18 cellular contexts compared by ENCODE assay signal in the genomic region with DNA sequence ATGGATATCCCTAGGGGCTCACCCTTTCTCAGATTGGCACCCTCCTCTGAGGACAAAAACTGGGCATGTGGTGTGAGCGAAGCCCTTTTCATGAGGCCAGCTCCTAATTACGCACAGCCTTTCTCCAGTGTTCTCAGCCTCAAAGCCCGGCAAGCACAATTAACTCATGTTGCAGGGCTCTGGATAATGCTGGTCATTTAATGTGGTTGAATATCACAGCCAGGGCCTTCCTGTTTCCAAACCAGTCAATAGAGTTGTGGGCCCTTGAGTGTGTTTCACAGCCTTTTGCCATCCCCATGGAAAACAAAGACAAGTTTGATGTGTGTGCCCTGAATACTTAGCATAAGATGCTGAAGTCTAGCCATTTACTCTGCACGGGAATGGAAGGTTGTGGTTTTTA.
A peak's percentile ranks its signal among the peaks of the same experiment; 100 is the strongest.
DNase-seq lines count a peak whose midpoint lies in the region; TF ChIP-seq lines count a peak whose summit lies in the region.
"Had no signal": no experiment of that assay in that cellular context is flagged by ENCODE, and none has a peak within 500 bp of the region (broad histone marks: within the 10 kb centered on the region; RNA-seq: fewer than 3 reads in every experiment).

No MANE protein-coding gene starts in this region.

- intact Hi-C loops in esophagus muscularis mucosa (cut with DNase I), result no loop called here

- H3K79me2 ChIP-seq in neural progenitor cell (ENCODE audit: low read depth), result no peaks in the 10 kb centered on the region

- no peak overlapping the region for H3K27ac ChIP-seq in esophagus muscularis mucosa (replicated peaks in 1 of 4)
- H3K27ac ChIP-seq in neural progenitor cell, result peak overlapping the region; percentile 78
- H3K27ac ChIP-seq: BLaER1 treated with 17β-estradiol and CSF1 and Interleukin-3, amounts not matched to agents 10 nM and 100 nM; HL-60 had no signal

- no peaks in the 10 kb centered on the region for H3K27me3 ChIP-seq in esophagus muscularis mucosa
- no peaks in the 10 kb centered on the region for H3K27me3 ChIP-seq in neural progenitor cell
- H3K27me3 ChIP-seq: BLaER1 treated with 17β-estradiol and CSF1 and Interleukin-3, amounts not matched to agents 10 nM and 100 nM had no signal

- H3K4me1 Mint-ChIP-seq in neural progenitor cell, result peaks cover 8% of the 10 kb centered on the region

- peaks cover 1% of the 10 kb centered on the region for H3K36me3 Mint-ChIP-seq in neural progenitor cell

- H3K4me1 ChIP-seq in esophagus muscularis mucosa, result peaks cover 4 to 26% (median 18%) of the 10 kb centered on the region in 4 donors
- peaks cover 36% of the 10 kb centered on the region for H3K4me1 ChIP-seq in neural progenitor cell

- no peaks in the 10 kb centered on the region for H3K36me3 ChIP-seq in esophagus muscularis mucosa
- no peaks in the 10 kb centered on the region for H3K36me3 ChIP-seq in neural progenitor cell
- H3K36me3 ChIP-seq: BLaER1 treated with 17β-estradiol and CSF1 and Interleukin-3, amounts not matched to agents 10 nM and 100 nM; HAP-1 had no signal

- H3K9me3 ChIP-seq in esophagus muscularis mucosa (no peaks in the 10 kb centered on the region), neural progenitor cell (ENCODE audit: low read depth) (no peaks in the 10 kb centered on the region)
- H3K9me3 ChIP-seq: HAP-1 had no signal

- WGBS in esophagus muscularis mucosa, result 93% methylated on average over 4 of the region's 4 CpGs

- H3K27ac Mint-ChIP-seq in neural progenitor cell, result no peak overlapping the region

- no peaks in the 10 kb centered on the region for H4K20me1 ChIP-seq in neural progenitor cell (ENCODE audit: low read depth)
- H4K20me1 ChIP-seq: BLaER1 treated with 17β-estradiol and CSF1 and Interleukin-3, amounts not matched to agents 10 nM and 100 nM had no signal

- no peak for TF ChIP-seq CTCF in esophagus muscularis mucosa (IDR thresholded peaks at IDR 0.05)
- TF ChIP-seq CTCF in neural progenitor cell (IDR thresholded peaks at IDR 0.05), result no peak

- peaks cover 18% of the 10 kb centered on the region for H3F3A ChIP-seq in neural progenitor cell (ENCODE audit: low read depth)

- H2AFZ ChIP-seq in neural progenitor cell (replicated peaks), result peak overlapping the region; percentile 35

- TF ChIP-seq EP300 in esophagus muscularis mucosa (IDR thresholded peaks at IDR 0.05), result no peak

- TF ChIP-seq POLR2A in esophagus muscularis mucosa (IDR thresholded peaks at IDR 0.05; ENCODE audit: low read depth), result no peak

- in situ Hi-C loops in G401 (cut with HindIII; ENCODE audit: low sequenced_read_pairs), result no loop called here

- H3K27me3 Mint-ChIP-seq in neural progenitor cell (ENCODE audit: insufficient read depth, low read depth), result peaks cover 4% of the 10 kb centered on the region

- no peak overlapping the region for H3K4me3 Mint-ChIP-seq in neural progenitor cell
- H3K4me3 Mint-ChIP-seq: CD8-positive, alpha-beta memory T cell had no signal

- H3K4me3 ChIP-seq in esophagus muscularis mucosa, result no peak overlapping the region
- no peak overlapping the region for H3K4me3 ChIP-seq in neural progenitor cell
- H3K4me3 ChIP-seq: BLaER1 treated with 17β-estradiol and CSF1 and Interleukin-3, amounts not matched to agents 10 nM and 100 nM; GM12878; HAP-1 had no signal

- H3K9ac ChIP-seq in neural progenitor cell, result no peak overlapping the region
- H3K9ac ChIP-seq: BLaER1 treated with 17β-estradiol and CSF1 and Interleukin-3, amounts not matched to agents 10 nM and 100 nM had no signal

- H3K9me3 Mint-ChIP-seq in neural progenitor cell, result peaks cover 5% of the 10 kb centered on the region

- DNase-seq in G401 (ENCODE audit: low spot score) (peak; percentile 41), anterior cingulate cortex (lab: John Stamatoyannopoulos, UW) (peak in 44 of 58 donors; percentile 10 to 91 (median 50)), esophagus muscularis mucosa (ENCODE audit: extremely low spot score) (peak; percentile 50), neural progenitor cell (ENCODE audit: low spot score) (peak; percentile 56), Kasumi-1 (lab: John Stamatoyannopoulos, UW) (no peak), KG1 (lab: John Stamatoyannopoulos, UW) (no peak)
- no peak for DNase-seq in activated naive CD4-positive, alpha-beta T cell treated with anti-CD3 and anti-CD28 coated beads, Interleukin-2, amount 50 U/mL, for 16 hours
- DNase-seq: CD8-positive, alpha-beta memory T cell; DMS79 treated with DMSO at 0.1 percent for 48 hours; NCI-H1436 treated with DMSO at 0.1 percent for 48 hours; NCI-H2029 treated with DMSO at 0.1 percent for 48 hours; NCI-H2171 treated with DMSO at 0.1 percent for 48 hours; NCI-H774; RPMI8226 had no signal

- H3K4me2 ChIP-seq in neural progenitor cell, result peak overlapping the region; percentile 29
- H3K4me2 ChIP-seq: BLaER1 treated with 17β-estradiol and CSF1 and Interleukin-3, amounts not matched to agents 10 nM and 100 nM had no signal

Comparison
In these comparisons a context has a peak if more than half of its experiments do, and no peak if none do; other contexts are left out.
1. DNase-seq: peak in G401 (single experiment), anterior cingulate cortex (44 of 58), esophagus muscularis mucosa (single experiment) and neural progenitor cell (single experiment); none in activated naive CD4-positive, alpha-beta T cell treated with anti-CD3 and anti-CD28 coated beads, Interleukin-2, amount 50 U/mL, for 16 hours (single experiment), Kasumi-1 (0 of 2) and KG1 (single experiment).